Comparison of ENCODE assay signal across 7 cellular contexts in genomic region chr7:75093352-75093751, GRCh38. TPM values are rescaled to one million over a fixed set of nuclear protein-coding genes. Genes with fewer than 3 reads are reported as not detected.
A peak's percentile ranks its signal among the peaks of the same experiment; 100 is the strongest.
DNase-seq lines count a peak whose midpoint lies in the region; ATAC-seq and TF ChIP-seq lines count a peak whose summit lies in the region.
"Not testable (repeated sequence)": the region's sequence is repeated elsewhere in the genome, so short reads cannot be mapped to it uniquely, and the experiment has no call there.

No MANE protein-coding gene starts in this region.

- H3K36me3 ChIP-seq in left ventricle myocardium inferior; skeletal muscle satellite cell (ENCODE audit: insufficient read depth, low read length): not testable (repeated sequence)

- not testable (repeated sequence) for H3K9me3 Mint-ChIP-seq in activated T-cell treated with anti-CD3 and anti-CD28 coated beads, Interleukin-2, amount 50 U/mL, for 24 hours

- not testable (repeated sequence) for H3K27me3 Mint-ChIP-seq in activated T-cell treated with anti-CD3 and anti-CD28 coated beads, Interleukin-2, amount 50 U/mL, for 24 hours

- peak; percentile 3 for ATAC-seq in GM18861 (IDR thresholded peaks at IDR 0.05; ENCODE audit: unreplicated experiment)

- H3K4me1 ChIP-seq in left ventricle myocardium inferior; skeletal muscle satellite cell (ENCODE audit: control insufficient read depth, insufficient read depth, low read length): not testable (repeated sequence)

- DNase-seq in NAMALWA (ENCODE audit: low spot score) = peak; percentile 16
- DNase-seq in activated T-cell treated with anti-CD3 and anti-CD28 coated beads, Interleukin-2, amount 50 U/mL, for 24 hours = peak; percentile 40
- peak in 1 of 10 donors; percentile 9 for DNase-seq in dorsolateral prefrontal cortex
- not testable (repeated sequence) for DNase-seq in left ventricle myocardium inferior
- peak; percentile 32 for DNase-seq in myocyte (ENCODE audit: low read depth)

- peak overlapping the region in 56 of 59 donors; percentile 30 to 76 (median 52) for H3K4me3 ChIP-seq in dorsolateral prefrontal cortex
- H3K4me3 ChIP-seq in left ventricle myocardium inferior = peak overlapping the region; percentile 64
- peak overlapping the region; percentile 64 for H3K4me3 ChIP-seq in skeletal muscle satellite cell (ENCODE audit: low read length)

- peak overlapping the region in 56 of 59 donors; percentile 65 to 96 (median 88) for H3K27ac ChIP-seq in dorsolateral prefrontal cortex
- H3K27ac ChIP-seq in left ventricle myocardium inferior (replicated peaks) = peak overlapping the region; percentile 89

- peak overlapping the region; percentile 18 for H3K4me3 Mint-ChIP-seq in activated T-cell treated with anti-CD3 and anti-CD28 coated beads, Interleukin-2, amount 50 U/mL, for 24 hours

- not testable (repeated sequence) for H3K27me3 ChIP-seq in dorsolateral prefrontal cortex; left ventricle myocardium inferior (ENCODE audit: low read depth); skeletal muscle satellite cell (ENCODE audit: control insufficient read depth, insufficient read depth, low read length)

- not testable (repeated sequence) for H3K27ac Mint-ChIP-seq in activated T-cell treated with anti-CD3 and anti-CD28 coated beads, Interleukin-2, amount 50 U/mL, for 24 hours

- H3K36me3 Mint-ChIP-seq in activated T-cell treated with anti-CD3 and anti-CD28 coated beads, Interleukin-2, amount 50 U/mL, for 24 hours (ENCODE audit: low read depth) = not testable (repeated sequence)

- peak overlapping the region; percentile 72 for H3K9ac ChIP-seq in skeletal muscle satellite cell (ENCODE audit: low read depth, low read length)

- H3K4me1 Mint-ChIP-seq in activated T-cell treated with anti-CD3 and anti-CD28 coated beads, Interleukin-2, amount 50 U/mL, for 24 hours (ENCODE audit: low read depth) = not testable (repeated sequence)

- peak overlapping the region; percentile 74 for H3K4me2 ChIP-seq in skeletal muscle satellite cell (ENCODE audit: low read length)

- not testable (repeated sequence) for H3K9me3 ChIP-seq in left ventricle myocardium inferior (replicated peaks); skeletal muscle satellite cell (replicated peaks; ENCODE audit: low read length)

- intact Hi-C loops in dorsolateral prefrontal cortex (cut with DNase I); left ventricle myocardium inferior (cut with micrococcal nuclease): not testable (repeated sequence)

- TF ChIP-seq CTCF in dorsolateral prefrontal cortex (IDR thresholded peaks at IDR 0.05 in 54 of 56, conservative IDR thresholded peaks at IDR 0.05 in 2 of 56; ENCODE audit: low read depth in 1 of 56, partially characterized antibody in 56 of 56); left ventricle myocardium inferior (IDR thresholded peaks at IDR 0.05; ENCODE audit: borderline replicate concordance): not testable (repeated sequence)

RNA-seq across cellular contexts. Expression of gene GTF2IRD2B, which starts 1.0 kb away (rescaled TPM):
- total RNA-seq in dorsolateral prefrontal cortex = 10 to 100 TPM; 17.8 to 75.2 (median 36.7) TPM
- 32.1 TPM for total RNA-seq in left ventricle myocardium inferior
- 43.1 and 44.6 TPM in 2 replicates for total RNA-seq in myocyte
- polyA plus RNA-seq in myocyte (2012) = 18.9 TPM
- 5.0 and 6.6 TPM in 2 replicates for total RNA-seq in skeletal muscle satellite cell (2012; rRNA removed)

RNA-seq across cellular contexts. Expression of gene RCC1L, which starts 19.8 kb away (rescaled TPM):
- 10 to 100 TPM; 17.7 to 32.1 (median 24.3) TPM for total RNA-seq in dorsolateral prefrontal cortex
- 50.0 TPM for total RNA-seq in left ventricle myocardium inferior
- 88.2 and 93.3 TPM in 2 replicates for total RNA-seq in myocyte
- polyA plus RNA-seq in myocyte (2012) = 72.3 TPM
- 35.4 and 38.5 TPM in 2 replicates for total RNA-seq in skeletal muscle satellite cell (2012; rRNA removed)
